Comparison of ENCODE assay signal across 11 cellular contexts in the genomic region with DNA sequence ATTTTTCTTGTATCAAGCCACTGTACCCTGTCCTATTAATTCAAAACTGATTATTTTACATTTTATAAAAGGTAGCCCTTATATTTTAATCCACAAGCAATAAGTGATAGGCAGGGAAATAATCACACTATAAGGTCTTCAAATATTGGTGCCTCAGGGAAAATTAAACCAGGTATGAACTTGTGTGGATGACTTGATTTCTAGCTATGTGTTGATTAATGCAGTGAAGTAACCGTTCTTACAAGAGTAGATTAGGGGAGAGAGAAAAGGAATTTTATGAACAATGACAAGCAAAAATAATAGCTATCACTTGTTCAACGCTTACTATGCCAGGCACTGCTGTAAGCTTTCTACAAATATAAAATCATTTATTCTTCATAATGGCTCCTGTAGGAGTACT.
"Had no signal": no experiment of that assay in that cellular context is flagged by ENCODE, and none has a peak within 500 bp of the region (broad histone marks: within the 10 kb centered on the region; RNA-seq: fewer than 3 reads in every experiment).

No MANE protein-coding gene starts in this region.

- H3K36me3 ChIP-seq: HAP-1 had no signal

- H2AFZ ChIP-seq: GM23248, GM23338 had no signal

- FAIRE-seq: H1, H54 had no signal

- ATAC-seq: GM23338, HCT116 had no signal

- H3K27ac ChIP-seq: GM23248 had no signal

- H3K9ac ChIP-seq: GM23248 had no signal

- H3K4me1 ChIP-seq: HAP-1 had no signal

- H3K4me3 ChIP-seq: GM23248, GM23338, HAP-1 had no signal

- DNase-seq: GM23248, GOT3, H7, H9, HCEC 1CT, HFFc6 had no signal

- H3K9me3 ChIP-seq: HAP-1 had no signal

- H3K4me2 ChIP-seq: GM23338 had no signal
